In the genomic region with DNA sequence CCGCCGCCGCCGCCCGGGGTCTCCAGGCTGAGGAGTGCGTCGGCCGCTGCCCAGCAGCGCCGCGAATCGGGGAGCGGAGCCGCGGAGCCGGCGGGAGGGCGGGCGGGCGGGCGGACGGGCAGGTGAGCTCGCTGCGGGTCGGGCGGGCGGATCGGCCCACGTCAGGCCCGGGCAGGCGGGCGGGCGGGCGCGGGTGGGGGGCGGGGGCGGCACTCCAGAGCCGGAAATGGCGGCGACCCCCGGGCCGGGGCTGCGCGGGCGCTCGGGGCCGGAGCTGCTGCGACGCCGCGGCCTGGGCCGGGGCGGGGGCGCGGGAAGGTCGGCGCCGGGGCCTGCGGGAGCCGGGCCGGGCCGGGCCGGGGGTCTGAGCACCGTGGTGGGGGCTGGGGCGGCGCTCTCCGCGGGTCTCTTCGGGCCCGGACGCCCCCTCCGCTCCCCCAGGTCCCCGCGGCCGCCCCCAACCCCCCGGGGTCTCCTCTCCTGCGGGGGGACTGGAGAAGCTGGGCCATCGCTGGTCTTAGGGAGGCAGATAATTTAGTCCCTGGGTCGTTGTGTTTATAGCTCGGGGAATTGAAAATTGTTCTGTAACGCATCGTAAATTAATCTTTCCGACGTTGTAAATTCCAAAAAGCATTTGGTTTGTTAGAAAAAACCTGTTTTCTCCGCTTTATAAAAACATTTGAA, we compare ENCODE assay signal across 9 cellular contexts. TPM values are rescaled to one million over a fixed set of nuclear protein-coding genes. Genes with fewer than 3 reads are reported as not detected.
A peak's percentile ranks its signal among the peaks of the same experiment; 100 is the strongest.
DNase-seq lines count a peak whose midpoint lies in the region; ATAC-seq and TF ChIP-seq lines count a peak whose summit lies in the region.
"Had no signal": no experiment of that assay in that cellular context is flagged by ENCODE, and none has a peak within 500 bp of the region (broad histone marks: within the 10 kb centered on the region; RNA-seq: fewer than 3 reads in every experiment).

No MANE protein-coding gene starts in this region.

- no peaks in the 10 kb centered on the region for H3K36me3 ChIP-seq in CD8-positive, alpha-beta memory T cell (ENCODE audit: insufficient read depth, low read length)
- H3K36me3 ChIP-seq in GM23338 (ENCODE audit: insufficient read depth): peaks cover 1% of the 10 kb centered on the region; the same call in 1 of the 2 replicates
- H3K36me3 ChIP-seq in hepatocyte (replicated peaks; ENCODE audit: insufficient read depth, low read depth): no peaks in the 10 kb centered on the region

- H3K79me2 ChIP-seq in GM23338 (replicated peaks; ENCODE audit: insufficient read depth): peaks cover 45% of the 10 kb centered on the region
- peaks cover 48% of the 10 kb centered on the region for H3K79me2 ChIP-seq in hepatocyte

- H3K36me3 Mint-ChIP-seq in CD8-positive, alpha-beta memory T cell: peaks cover 0 to 39% (median 0%) of the 10 kb centered on the region in 3 donors
- H3K36me3 Mint-ChIP-seq in GM23338 (ENCODE audit: low read depth) (peaks cover 10% of the 10 kb centered on the region), T-helper 17 cell (ENCODE audit: low read depth) (no peaks in the 10 kb centered on the region)

- peak overlapping the region; percentile 59 for H3K4me3 ChIP-seq in CD8-positive, alpha-beta memory T cell (ENCODE audit: low read length)
- peak overlapping the region; percentile 79 for H3K4me3 ChIP-seq in GM23338
- peak overlapping the region; percentile 37 for H3K4me3 ChIP-seq in hepatocyte

- H3K27ac ChIP-seq in CD8-positive, alpha-beta memory T cell (ENCODE audit: low read depth, low read length): peak overlapping the region; percentile 70
- H3K27ac ChIP-seq in GM23338 (ENCODE audit: low read depth) (no peak overlapping the region), hepatocyte (peak overlapping the region; percentile 86)

- peak overlapping the region; percentile 89 to 99 (median 98) for H3K27ac Mint-ChIP-seq in CD8-positive, alpha-beta memory T cell
- H3K27ac Mint-ChIP-seq in GM23338 (peak overlapping the region; percentile 40; the same call in 1 of the 2 replicates), T-helper 17 cell (peak overlapping the region; percentile 95)

- DNase-seq in CD8-positive, alpha-beta memory T cell: no peak
- DNase-seq in GM23338 (ENCODE audit: low spot score): no peak
- DNase-seq in T-helper 17 cell: no peak
- no peak for DNase-seq in hepatocyte (ENCODE audit: low spot score)
- no peak for DNase-seq in stimulated activated naive CD8-positive, alpha-beta T cell treated with anti-CD3 and anti-CD28 coated beads, Interleukin-15, Interleukin-2, amounts not matched to agents 100 U/mL and 50 U/mL, for 24 hours
- no peak for DNase-seq in activated gamma-delta T cell treated with Interleukin-2 at 50 U/mL for 16 hours
- DNase-seq in dermis blood vessel endothelial cell: no peak

- H3K9me3 Mint-ChIP-seq in CD8-positive, alpha-beta memory T cell: no peaks in the 10 kb centered on the region
- no peaks in the 10 kb centered on the region for H3K9me3 Mint-ChIP-seq in GM23338

- H3K4me1 Mint-ChIP-seq in CD8-positive, alpha-beta memory T cell: peaks cover 34 to 51% (median 44%) of the 10 kb centered on the region in 3 donors
- H3K4me1 Mint-ChIP-seq in GM23338: peaks cover 16% of the 10 kb centered on the region
- H3K4me1 Mint-ChIP-seq in T-helper 17 cell: peaks cover 34% of the 10 kb centered on the region

- H3K27me3 ChIP-seq in CD8-positive, alpha-beta memory T cell (ENCODE audit: insufficient read depth, low read length, poor library complexity, severe bottlenecking): no peaks in the 10 kb centered on the region
- H3K27me3 ChIP-seq in GM23338 (ENCODE audit: insufficient read depth) (no peaks in the 10 kb centered on the region), hepatocyte (no peaks in the 10 kb centered on the region)

- WGBS in hepatocyte (ENCODE audit: low lambda C conversion rate, missing lambda C conversion rate): 2% methylated on average over 15 of the region's 85 CpGs

- peak overlapping the region; percentile 90 to 99 (median 93) for H3K4me3 Mint-ChIP-seq in CD8-positive, alpha-beta memory T cell
- H3K4me3 Mint-ChIP-seq in GM23338: peak overlapping the region; percentile 86
- H3K4me3 Mint-ChIP-seq in T-helper 17 cell: peak overlapping the region; percentile 93

- peak overlapping the region; percentile 0; the same call in 1 of the 2 replicates for H2AFZ ChIP-seq in GM23338
- H2AFZ ChIP-seq in hepatocyte: no peak overlapping the region

- H3K9me2 ChIP-seq in GM23338 (ENCODE audit: insufficient read depth) (no peaks in the 10 kb centered on the region), hepatocyte (replicated peaks; ENCODE audit: insufficient read depth) (no peaks in the 10 kb centered on the region)

- no peaks in the 10 kb centered on the region for H3K9me3 ChIP-seq in CD8-positive, alpha-beta memory T cell (ENCODE audit: low read length)
- H3K9me3 ChIP-seq in T-helper 17 cell (ENCODE audit: control insufficient read depth, low read length, poor library complexity, severe bottlenecking) (no peaks in the 10 kb centered on the region), hepatocyte (ENCODE audit: low read depth) (no peaks in the 10 kb centered on the region)

- CTCF ChIA-PET in CD8-positive, alpha-beta memory T cell (lab: Charles Lee): interaction anchor here (0.9 to 3.1 kb wide), 3 partner anchors 23 to 85 kb away, joined by 3 to 9 read pairs (median 4); a partner anchor contains a TSS

- no peaks in the 10 kb centered on the region for H3K27me3 Mint-ChIP-seq in CD8-positive, alpha-beta memory T cell
- H3K27me3 Mint-ChIP-seq in GM23338 (ENCODE audit: insufficient read depth, low read depth, poor library complexity): peaks cover 14% of the 10 kb centered on the region
- no peaks in the 10 kb centered on the region for H3K27me3 Mint-ChIP-seq in T-helper 17 cell

- peak; percentile 4; the same call in 2 of the 3 replicates for ATAC-seq in GM23338
- ATAC-seq in T-helper 17 cell: no peak
- ATAC-seq in stimulated activated naive CD8-positive, alpha-beta T cell treated with anti-CD3 and anti-CD28 coated beads, Interleukin-15, Interleukin-2, amounts not matched to agents 100 U/mL and 50 U/mL, for 24 hours: peak; percentile 2
- no peak for ATAC-seq in GM18520 (IDR thresholded peaks at IDR 0.05; ENCODE audit: unreplicated experiment)

- H4K20me1 ChIP-seq in GM23338 (replicated peaks; ENCODE audit: insufficient read depth): peaks cover 27% of the 10 kb centered on the region
- peaks cover 47% of the 10 kb centered on the region for H4K20me1 ChIP-seq in hepatocyte (ENCODE audit: insufficient read depth, poor library complexity, severe bottlenecking)

- peaks cover 19% of the 10 kb centered on the region for H3F3A ChIP-seq in GM23338 (replicated peaks; ENCODE audit: low read depth)

- peaks cover 42% of the 10 kb centered on the region for H3K4me1 ChIP-seq in CD8-positive, alpha-beta memory T cell (ENCODE audit: insufficient read depth, low read length)
- peaks cover 8% of the 10 kb centered on the region; the same call in 1 of the 2 replicates for H3K4me1 ChIP-seq in GM23338 (ENCODE audit: insufficient read depth)
- H3K4me1 ChIP-seq in hepatocyte (ENCODE audit: insufficient read depth): peaks cover 14% of the 10 kb centered on the region

- TF ChIP-seq CTCF in GM23338 (conservative IDR thresholded peaks at IDR 0.05; ENCODE audit: low read depth in 2 of 2): no peak
- no peak for TF ChIP-seq CTCF in hepatocyte (IDR thresholded peaks at IDR 0.05; ENCODE audit: poor library complexity)

- H3K4me2 ChIP-seq in GM23338 (peak overlapping the region; percentile 81), hepatocyte (peak overlapping the region; percentile 79)

- POLR2A ChIA-PET in CD8-positive, alpha-beta memory T cell (lab: Charles Lee): interaction anchor here (0.8 to 1.4 kb wide), 4 partner anchors 23 to 257 kb away, joined by 3 to 4 read pairs (median 4); a partner anchor contains a TSS

TF ChIP-seq in GM23338, 12 proteins besides CTCF, POLR2A, EP300 and RAD21:
- no peak for TF ChIP-seq EZH2 (IDR thresholded peaks at IDR 0.05; ENCODE audit: low read depth, unreplicated experiment)

RNA-seq across cellular contexts. Expression of a gene that starts 0.4 kb away (rescaled TPM):
- total RNA-seq in CD8-positive, alpha-beta memory T cell: 10 to 100 TPM; 38.9 to 40.9 TPM
- 8.3 TPM for polyA plus RNA-seq in CD8-positive, alpha-beta memory T cell
- 29.5 and 33.5 TPM in 2 replicates for total RNA-seq in GM23338 (2014; rRNA removed; shearing (Covaris generic))
- polyA plus RNA-seq in GM23338 (2016; fragmentation: Nextera tagmentation; extraction: Ambion mirVana) (6.9 and 7.1 TPM in 2 replicates), hepatocyte (6.6 and 10.2 TPM in 2 replicates)
- total RNA-seq in T-helper 17 cell (10 to 100 TPM; 35.7 to 39.0 TPM), hepatocyte (34.0 and 39.6 TPM in 2 replicates), dermis blood vessel endothelial cell (90.9 and 98.3 TPM in 2 replicates)

RNA-seq across cellular contexts. Expression of a gene that starts 30.3 kb away (rescaled TPM):
- 10 to 100 TPM; 60.0 to 64.4 TPM for total RNA-seq in CD8-positive, alpha-beta memory T cell
- polyA plus RNA-seq in CD8-positive, alpha-beta memory T cell: 72.1 TPM
- total RNA-seq in GM23338 (2014; rRNA removed; shearing (Covaris generic)): 103 and 104 TPM in 2 replicates
- polyA plus RNA-seq in GM23338 (2016; fragmentation: Nextera tagmentation; extraction: Ambion mirVana) (39.5 and 40.2 TPM in 2 replicates), hepatocyte (93.8 and 98.1 TPM in 2 replicates)
- total RNA-seq in T-helper 17 cell (10 to 100 TPM; 26.9 to 29.9 TPM), hepatocyte (83.2 and 86.2 TPM in 2 replicates), dermis blood vessel endothelial cell (169 and 181 TPM in 2 replicates)

RNA-seq across cellular contexts. Expression of a gene that starts 34.0 kb away (rescaled TPM):
- total RNA-seq in CD8-positive, alpha-beta memory T cell: not detected
- polyA plus RNA-seq in CD8-positive, alpha-beta memory T cell: not detected
- total RNA-seq in GM23338 (2014; rRNA removed; shearing (Covaris generic)): not detected in 2 replicates
- not detected in 2 replicates for polyA plus RNA-seq in GM23338 (2016; fragmentation: Nextera tagmentation; extraction: Ambion mirVana)
- total RNA-seq in T-helper 17 cell: not detected
- total RNA-seq in hepatocyte: not detected in 2 replicates
- polyA plus RNA-seq in hepatocyte: 0.68 and 0.95 TPM in 2 replicates
- total RNA-seq in dermis blood vessel endothelial cell: not detected in 2 replicates
- total RNA-seq: RPMI7951 had no signal

Comparison
In these comparisons a context has a peak if more than half of its experiments do, and no peak if none do; other contexts are left out.
1. H3K27ac Mint-ChIP-seq: peak in every context shown above with its lines; median percentile 98 in CD8-positive, alpha-beta memory T cell; 95 in T-helper 17 cell; 40 in GM23338.
2. ATAC-seq: peak in GM23338 (single experiment) and stimulated activated naive CD8-positive, alpha-beta T cell treated with anti-CD3 and anti-CD28 coated beads, Interleukin-15, Interleukin-2, amounts not matched to agents 100 U/mL and 50 U/mL, for 24 hours (single experiment); none in T-helper 17 cell (single experiment) and GM18520 (single experiment).
3. Peak in every context shown above with its lines, with median percentiles within 50 percentile points of each other: H3K4me3 ChIP-seq and H3K4me3 Mint-ChIP-seq.